1 cellular context compared by ENCODE assay signal in the genomic region with DNA sequence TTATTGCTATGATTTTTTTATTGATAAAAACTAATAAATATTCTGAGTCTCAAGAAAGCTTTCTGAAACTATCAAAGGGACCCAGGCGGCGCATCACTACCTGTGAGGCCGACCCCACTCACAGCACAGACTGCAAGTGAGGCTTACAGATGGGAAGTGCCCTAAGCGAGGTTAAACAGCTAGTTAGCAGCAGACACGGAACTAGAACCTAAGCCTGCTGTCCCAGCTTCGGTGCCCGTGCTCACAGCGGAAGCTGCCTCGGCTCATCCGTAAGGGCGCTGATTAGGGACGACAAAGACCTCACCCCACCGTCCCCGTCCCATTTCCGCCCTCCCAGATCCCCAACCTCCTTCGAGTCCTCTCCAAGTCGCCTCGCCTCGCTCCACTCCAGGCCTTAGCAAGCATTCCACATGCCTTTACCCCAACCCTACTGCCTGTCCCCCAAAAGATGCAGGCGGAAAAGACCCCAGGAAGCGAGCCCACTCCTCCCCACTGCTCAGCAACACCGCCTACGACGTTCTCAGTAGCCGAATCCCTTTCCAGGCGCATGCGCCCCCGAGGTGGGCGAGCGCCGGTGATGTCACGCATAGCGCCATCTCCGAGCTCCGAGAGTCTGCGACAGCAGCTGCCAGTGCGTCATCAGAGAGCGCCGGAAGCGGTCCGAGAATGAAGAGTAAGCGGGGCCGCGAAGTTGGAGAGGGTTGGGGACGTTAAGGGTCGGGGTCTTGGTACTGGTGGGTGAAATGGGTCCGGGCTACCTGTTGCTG.
TF ChIP-seq lines count a peak whose summit lies in the region.

A gene with protein sequence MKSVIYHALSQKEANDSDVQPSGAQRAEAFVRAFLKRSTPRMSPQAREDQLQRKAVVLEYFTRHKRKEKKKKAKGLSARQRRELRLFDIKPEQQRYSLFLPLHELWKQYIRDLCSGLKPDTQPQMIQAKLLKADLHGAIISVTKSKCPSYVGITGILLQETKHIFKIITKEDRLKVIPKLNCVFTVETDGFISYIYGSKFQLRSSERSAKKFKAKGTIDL (plus strand): TSS at position 631 of the 767 bp plus-strand sequence. CDS start 36 bp downstream, at position 667.

TF ChIP-seq in K562, 482 proteins besides CTCF, POLR2A, EP300 and RAD21 (continued from another document and continues in another):
- TF ChIP-seq, protein P1, sequence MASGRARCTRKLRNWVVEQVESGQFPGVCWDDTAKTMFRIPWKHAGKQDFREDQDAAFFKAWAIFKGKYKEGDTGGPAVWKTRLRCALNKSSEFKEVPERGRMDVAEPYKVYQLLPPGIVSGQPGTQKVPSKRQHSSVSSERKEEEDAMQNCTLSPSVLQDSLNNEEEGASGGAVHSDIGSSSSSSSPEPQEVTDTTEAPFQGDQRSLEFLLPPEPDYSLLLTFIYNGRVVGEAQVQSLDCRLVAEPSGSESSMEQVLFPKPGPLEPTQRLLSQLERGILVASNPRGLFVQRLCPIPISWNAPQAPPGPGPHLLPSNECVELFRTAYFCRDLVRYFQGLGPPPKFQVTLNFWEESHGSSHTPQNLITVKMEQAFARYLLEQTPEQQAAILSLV (tag; IDR thresholded peaks at IDR 0.05) = no peak
- TF ChIP-seq CBFA2T3 (IDR thresholded peaks at IDR 0.05) = no peak
- peak; percentile 95 for TF ChIP-seq ATF7 (IDR thresholded peaks at IDR 0.05)
- TF ChIP-seq, protein P2, sequence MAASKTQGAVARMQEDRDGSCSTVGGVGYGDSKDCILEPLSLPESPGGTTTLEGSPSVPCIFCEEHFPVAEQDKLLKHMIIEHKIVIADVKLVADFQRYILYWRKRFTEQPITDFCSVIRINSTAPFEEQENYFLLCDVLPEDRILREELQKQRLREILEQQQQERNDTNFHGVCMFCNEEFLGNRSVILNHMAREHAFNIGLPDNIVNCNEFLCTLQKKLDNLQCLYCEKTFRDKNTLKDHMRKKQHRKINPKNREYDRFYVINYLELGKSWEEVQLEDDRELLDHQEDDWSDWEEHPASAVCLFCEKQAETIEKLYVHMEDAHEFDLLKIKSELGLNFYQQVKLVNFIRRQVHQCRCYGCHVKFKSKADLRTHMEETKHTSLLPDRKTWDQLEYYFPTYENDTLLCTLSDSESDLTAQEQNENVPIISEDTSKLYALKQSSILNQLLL (CRISPR knock-in tag; IDR thresholded peaks at IDR 0.05; ENCODE audit: borderline replicate concordance) = no peak
- TF ChIP-seq ZBTB40 (IDR thresholded peaks at IDR 0.05) = peak; percentile 85
- no peak for TF ChIP-seq ZBTB40 (CRISPR knock-in tag; IDR thresholded peaks at IDR 0.05)
- TF ChIP-seq SIX5 (IDR thresholded peaks at IDR 0.05; ENCODE audit: borderline replicate concordance in 1 of 2, insufficient read depth in 1 of 2, low read depth in 1 of 2, low read length in 2 of 2) = peak in 1 of 2 experiments; percentile 28; a peak in 2 of 4 replicates
- TF ChIP-seq, protein P3, sequence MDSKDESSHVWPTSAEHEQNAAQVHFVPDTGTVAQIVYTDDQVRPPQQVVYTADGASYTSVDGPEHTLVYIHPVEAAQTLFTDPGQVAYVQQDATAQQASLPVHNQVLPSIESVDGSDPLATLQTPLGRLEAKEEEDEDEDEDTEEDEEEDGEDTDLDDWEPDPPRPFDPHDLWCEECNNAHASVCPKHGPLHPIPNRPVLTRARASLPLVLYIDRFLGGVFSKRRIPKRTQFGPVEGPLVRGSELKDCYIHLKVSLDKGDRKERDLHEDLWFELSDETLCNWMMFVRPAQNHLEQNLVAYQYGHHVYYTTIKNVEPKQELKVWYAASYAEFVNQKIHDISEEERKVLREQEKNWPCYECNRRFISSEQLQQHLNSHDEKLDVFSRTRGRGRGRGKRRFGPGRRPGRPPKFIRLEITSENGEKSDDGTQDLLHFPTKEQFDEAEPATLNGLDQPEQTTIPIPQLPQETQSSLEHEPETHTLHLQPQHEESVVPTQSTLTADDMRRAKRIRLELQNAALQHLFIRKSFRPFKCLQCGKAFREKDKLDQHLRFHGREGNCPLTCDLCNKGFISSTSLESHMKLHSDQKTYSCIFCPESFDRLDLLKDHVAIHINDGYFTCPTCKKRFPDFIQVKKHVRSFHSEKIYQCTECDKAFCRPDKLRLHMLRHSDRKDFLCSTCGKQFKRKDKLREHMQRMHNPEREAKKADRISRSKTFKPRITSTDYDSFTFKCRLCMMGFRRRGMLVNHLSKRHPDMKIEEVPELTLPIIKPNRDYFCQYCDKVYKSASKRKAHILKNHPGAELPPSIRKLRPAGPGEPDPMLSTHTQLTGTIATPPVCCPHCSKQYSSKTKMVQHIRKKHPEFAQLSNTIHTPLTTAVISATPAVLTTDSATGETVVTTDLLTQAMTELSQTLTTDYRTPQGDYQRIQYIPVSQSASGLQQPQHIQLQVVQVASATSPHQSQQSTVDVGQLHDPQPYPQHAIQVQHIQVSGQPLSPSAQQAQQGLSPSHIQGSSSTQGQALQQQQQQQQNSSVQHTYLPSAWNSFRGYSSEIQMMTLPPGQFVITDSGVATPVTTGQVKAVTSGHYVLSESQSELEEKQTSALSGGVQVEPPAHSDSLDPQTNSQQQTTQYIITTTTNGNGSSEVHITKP (IDR thresholded peaks at IDR 0.05; ENCODE audit: partially characterized antibody) = peak; percentile 43
- TF ChIP-seq, protein P4, sequence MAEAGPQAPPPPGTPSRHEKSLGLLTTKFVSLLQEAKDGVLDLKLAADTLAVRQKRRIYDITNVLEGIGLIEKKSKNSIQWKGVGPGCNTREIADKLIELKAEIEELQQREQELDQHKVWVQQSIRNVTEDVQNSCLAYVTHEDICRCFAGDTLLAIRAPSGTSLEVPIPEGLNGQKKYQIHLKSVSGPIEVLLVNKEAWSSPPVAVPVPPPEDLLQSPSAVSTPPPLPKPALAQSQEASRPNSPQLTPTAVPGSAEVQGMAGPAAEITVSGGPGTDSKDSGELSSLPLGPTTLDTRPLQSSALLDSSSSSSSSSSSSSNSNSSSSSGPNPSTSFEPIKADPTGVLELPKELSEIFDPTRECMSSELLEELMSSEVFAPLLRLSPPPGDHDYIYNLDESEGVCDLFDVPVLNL (CRISPR knock-in tag; IDR thresholded peaks at IDR 0.05; ENCODE audit: low read depth) = no peak
- TF ChIP-seq ESRRA (IDR thresholded peaks at IDR 0.05; ENCODE audit: borderline replicate concordance, low read depth) = peak; percentile 61; the same call in 1 of the 2 replicates
- TF ChIP-seq RB1 (IDR thresholded peaks at IDR 0.05; ENCODE audit: low read depth) = peak; percentile 61; the same call in 1 of the 2 replicates
- TF ChIP-seq NCOA6 (IDR thresholded peaks at IDR 0.05) = no peak
- TF ChIP-seq DLX4 (CRISPR knock-in tag; IDR thresholded peaks at IDR 0.05) = no peak
- no peak for TF ChIP-seq BCL6 (CRISPR knock-in tag; IDR thresholded peaks at IDR 0.05)
- TF ChIP-seq RBM22 (IDR thresholded peaks at IDR 0.05; ENCODE audit: low read depth, low read length, poor library complexity, severe bottlenecking) = no peak
- TF ChIP-seq SMAD3 (CRISPR knock-in tag; conservative IDR thresholded peaks at IDR 0.05) = no peak
- TF ChIP-seq ZNF197 (CRISPR knock-in tag; IDR thresholded peaks at IDR 0.05; ENCODE audit: low read depth) = no peak
- TF ChIP-seq IRF1 (CRISPR knock-in tag; IDR thresholded peaks at IDR 0.05; ENCODE audit: borderline replicate concordance) = no peak
- no peak for TF ChIP-seq ZNF23 (CRISPR knock-in tag; IDR thresholded peaks at IDR 0.05)
- TF ChIP-seq PRMT5 (CRISPR knock-in tag; IDR thresholded peaks at IDR 0.05) = no peak
- no peak for TF ChIP-seq EHMT2 (IDR thresholded peaks at IDR 0.05)
- TF ChIP-seq MEIS2 (IDR thresholded peaks at IDR 0.05; ENCODE audit: partially characterized antibody) = peak; percentile 86
- peak; percentile 79; the same call in 1 of the 2 replicates for TF ChIP-seq HLTF (IDR thresholded peaks at IDR 0.05)
- TF ChIP-seq ZBTB49 (CRISPR knock-in tag; IDR thresholded peaks at IDR 0.05; ENCODE audit: borderline replicate concordance) = no peak
- TF ChIP-seq BMI1 (IDR thresholded peaks at IDR 0.05; ENCODE audit: low read length) = no peak
- TF ChIP-seq, protein P5, sequence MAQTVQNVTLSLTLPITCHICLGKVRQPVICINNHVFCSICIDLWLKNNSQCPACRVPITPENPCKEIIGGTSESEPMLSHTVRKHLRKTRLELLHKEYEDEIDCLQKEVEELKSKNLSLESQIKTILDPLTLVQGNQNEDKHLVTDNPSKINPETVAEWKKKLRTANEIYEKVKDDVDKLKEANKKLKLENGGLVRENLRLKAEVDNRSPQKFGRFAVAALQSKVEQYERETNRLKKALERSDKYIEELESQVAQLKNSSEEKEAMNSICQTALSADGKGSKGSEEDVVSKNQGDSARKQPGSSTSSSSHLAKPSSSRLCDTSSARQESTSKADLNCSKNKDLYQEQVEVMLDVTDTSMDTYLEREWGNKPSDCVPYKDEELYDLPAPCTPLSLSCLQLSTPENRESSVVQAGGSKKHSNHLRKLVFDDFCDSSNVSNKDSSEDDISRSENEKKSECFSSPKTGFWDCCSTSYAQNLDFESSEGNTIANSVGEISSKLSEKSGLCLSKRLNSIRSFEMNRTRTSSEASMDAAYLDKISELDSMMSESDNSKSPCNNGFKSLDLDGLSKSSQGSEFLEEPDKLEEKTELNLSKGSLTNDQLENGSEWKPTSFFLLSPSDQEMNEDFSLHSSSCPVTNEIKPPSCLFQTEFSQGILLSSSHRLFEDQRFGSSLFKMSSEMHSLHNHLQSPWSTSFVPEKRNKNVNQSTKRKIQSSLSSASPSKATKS (CRISPR knock-in tag; IDR thresholded peaks at IDR 0.05) = no peak
- TF ChIP-seq SRF (CRISPR knock-in tag; IDR thresholded peaks at IDR 0.05) = peak in 1 of 2 experiments; percentile 11; a peak in 1 of 4 replicates
